ENCODE assay signal across 20 cellular contexts in genomic region chr3:36653095-36653494, GRCh38.
DNase-seq lines count a peak whose midpoint lies in the region; ATAC-seq, FAIRE-seq and TF ChIP-seq lines count a peak whose summit lies in the region.
"Had no signal": no experiment of that assay in that cellular context is flagged by ENCODE, and none has a peak within 500 bp of the region (broad histone marks: within the 10 kb centered on the region; RNA-seq: fewer than 3 reads in every experiment).

No MANE protein-coding gene starts in this region.

- no peak overlapping the region for H3K14ac ChIP-seq in IMR-90 (replicated peaks; ENCODE audit: low read depth, low read length)

- no peak overlapping the region for H3K4ac ChIP-seq in IMR-90 (ENCODE audit: low read depth, low read length)

- H3K36me3 Mint-ChIP-seq in Caco-2 (ENCODE audit: insufficient read depth, unreplicated experiment), result no peaks in the 10 kb centered on the region
- H3K36me3 Mint-ChIP-seq: CD8-positive, alpha-beta memory T cell had no signal

- H3K18ac ChIP-seq in IMR-90 (ENCODE audit: low read depth, low read length), result peak overlapping the region; percentile 34; the same call in 1 of the 2 replicates

- H3K9me3 ChIP-seq in Caco-2, result no peaks in the 10 kb centered on the region
- no peaks in the 10 kb centered on the region for H3K9me3 ChIP-seq in IMR-90 (ENCODE audit: control insufficient read depth, insufficient read depth, low read length)
- H3K9me3 ChIP-seq in K562 (replicated peaks; ENCODE audit: control insufficient read depth, insufficient read depth, low read depth, low read length), result no peaks in the 10 kb centered on the region
- no peaks in the 10 kb centered on the region for H3K9me3 ChIP-seq in hepatocyte (ENCODE audit: low read depth)
- no peaks in the 10 kb centered on the region for H3K9me3 ChIP-seq in testis

- H2BK15ac ChIP-seq in IMR-90 (ENCODE audit: low read depth, low read length), result no peak overlapping the region

- no peak for TF ChIP-seq EP300 in K562 (IDR thresholded peaks at IDR 0.05; ENCODE audit: low read length)

- ATAC-seq in IMR-90 (ENCODE audit: low read depth) (no peak), K562 (no peak)
- ATAC-seq: heart right ventricle, HepG2, sciatic nerve had no signal

- H3K79me1 ChIP-seq in IMR-90 (ENCODE audit: low read depth in 1 of 2, low read length in 2 of 2), result no peaks in the 10 kb centered on the region

- H3K56ac ChIP-seq in IMR-90 (ENCODE audit: extremely low read depth, insufficient read depth, low read length), result no peak overlapping the region

- in situ Hi-C loops in IMR-90 (cut with MboI; ENCODE audit: low sequenced_read_pairs), result no loop called here
- in situ Hi-C loops in K562 (cut with MboI), result no loop called here

- H3K79me2 ChIP-seq in K562 (ENCODE audit: control insufficient read depth, insufficient read depth, low read length) (no peaks in the 10 kb centered on the region), hepatocyte (no peaks in the 10 kb centered on the region)

- dilution Hi-C loops in IMR-90 (cut with HindIII; ENCODE audit: low sequenced_read_pairs, unreplicated experiment), result no loop called here

- peaks cover 3% of the 10 kb centered on the region for H3K27me3 Mint-ChIP-seq in Caco-2 (ENCODE audit: insufficient read depth, unreplicated experiment)

- no peak overlapping the region for H2AK5ac ChIP-seq in IMR-90 (ENCODE audit: low read depth, low read length)

- H3K23ac ChIP-seq in IMR-90 (ENCODE audit: low read depth, low read length), result no peak overlapping the region

- H3K4me2 ChIP-seq in IMR-90 (ENCODE audit: low read depth, low read length) (no peak overlapping the region), K562 (ENCODE audit: insufficient read depth, low read length) (no peak overlapping the region), hepatocyte (no peak overlapping the region)

- H3K36me3 ChIP-seq in Caco-2 (ENCODE audit: control insufficient read depth, insufficient read depth, low read length) (no peaks in the 10 kb centered on the region), IMR-90 (ENCODE audit: control insufficient read depth, insufficient read depth, low read length) (no peaks in the 10 kb centered on the region), K562 (ENCODE audit: control insufficient read depth, insufficient read depth, low read length) (no peaks in the 10 kb centered on the region), hepatocyte (replicated peaks; ENCODE audit: insufficient read depth, low read depth) (no peaks in the 10 kb centered on the region), testis (ENCODE audit: low read depth, missing control alignments) (no peaks in the 10 kb centered on the region)
- H3K36me3 ChIP-seq: heart right ventricle had no signal

- TF ChIP-seq RAD21 in IMR-90 (IDR thresholded peaks at IDR 0.05; ENCODE audit: low read length), result no peak
- no peak for TF ChIP-seq RAD21 in K562 (CRISPR knock-in tag; conservative IDR thresholded peaks at IDR 0.05 in 1 of 2, IDR thresholded peaks at IDR 0.05 in 1 of 2)

- TF ChIP-seq CTCF in Caco-2 (IDR thresholded peaks at IDR 0.05; ENCODE audit: insufficient read depth in 1 of 2, low read depth in 1 of 2, low read length in 1 of 2, severe bottlenecking in 1 of 2, unreplicated experiment in 1 of 2), result no peak
- no peak for TF ChIP-seq CTCF in IMR-90 (conservative IDR thresholded peaks at IDR 0.05; ENCODE audit: low read depth, low read length)
- no peak for TF ChIP-seq CTCF in K562 (IDR thresholded peaks at IDR 0.05 in 2 of 3, conservative IDR thresholded peaks at IDR 0.05 in 1 of 3; ENCODE audit: insufficient read depth in 2 of 3, low read depth in 1 of 3, low read length in 3 of 3)
- TF ChIP-seq CTCF in hepatocyte (IDR thresholded peaks at IDR 0.05; ENCODE audit: poor library complexity), result no peak
- TF ChIP-seq CTCF in testis (IDR thresholded peaks at IDR 0.05), result no peak

- H4K8ac ChIP-seq in IMR-90 (ENCODE audit: low read depth in 2 of 2, low read length in 2 of 2), result no peak overlapping the region; a peak in 1 of 4 replicates

- 0 out of 2 replicates have a peak overlapping the region, but pooled peaks have one; percentile 5 for H2BK120ac ChIP-seq in IMR-90 (ENCODE audit: low read depth, low read length)

- intact Hi-C loops in Caco-2 (cut with micrococcal nuclease; ENCODE audit: unreplicated experiment), result no loop called here
- intact Hi-C loops in IMR-90 (cut with micrococcal nuclease), result no loop called here
- intact Hi-C loops in K562 (cut with micrococcal nuclease), result no loop called here
- intact Hi-C loops in testis (cut with DNase I; ENCODE audit: low total_unique reads), result no loop called here

- H3K9me3 Mint-ChIP-seq in Caco-2 (ENCODE audit: unreplicated experiment), result peaks cover 22% of the 10 kb centered on the region

- no peaks in the 10 kb centered on the region for H3K9me2 ChIP-seq in hepatocyte (replicated peaks; ENCODE audit: insufficient read depth)

- H3K27ac Mint-ChIP-seq in Caco-2 (ENCODE audit: unreplicated experiment), result peak overlapping the region; percentile 45
- H3K27ac Mint-ChIP-seq: CD8-positive, alpha-beta memory T cell had no signal

- H3K9me1 ChIP-seq in IMR-90 (ENCODE audit: insufficient read depth, low read length) (peaks cover 6% of the 10 kb centered on the region; the same call in 1 of the 2 replicates), K562 (ENCODE audit: control insufficient read depth, insufficient read depth, low read length) (no peaks in the 10 kb centered on the region)

- H3K4me3 Mint-ChIP-seq in Caco-2 (ENCODE audit: unreplicated experiment), result no peak overlapping the region
- H3K4me3 Mint-ChIP-seq: CD8-positive, alpha-beta memory T cell had no signal

- H3K27ac ChIP-seq in IMR-90 (ENCODE audit: insufficient read depth, low read length), result no peak overlapping the region
- no peak overlapping the region for H3K27ac ChIP-seq in K562 (ENCODE audit: extremely low read depth, low read depth, low read length)
- no peak overlapping the region for H3K27ac ChIP-seq in hepatocyte
- H3K27ac ChIP-seq in testis, result no peak overlapping the region
- H3K27ac ChIP-seq: heart right ventricle, RWPE1 had no signal

- H2AFZ ChIP-seq in IMR-90 (replicated peaks; ENCODE audit: low read length, poor library complexity) (peak overlapping the region; percentile 81), K562 (ENCODE audit: low read depth, low read length) (no peak overlapping the region; the same call in 1 of the 2 replicates), hepatocyte (no peak overlapping the region)

- H2BK5ac ChIP-seq in IMR-90 (ENCODE audit: low read depth, low read length, poor library complexity, severe bottlenecking), result no peak overlapping the region

- no peaks in the 10 kb centered on the region for H3K27me3 ChIP-seq in Caco-2 (replicated peaks; ENCODE audit: control insufficient read depth, insufficient read depth, low read length)
- H3K27me3 ChIP-seq in IMR-90 (ENCODE audit: control insufficient read depth, insufficient read depth, low read length), result no peaks in the 10 kb centered on the region
- no peaks in the 10 kb centered on the region for H3K27me3 ChIP-seq in K562 (ENCODE audit: control insufficient read depth in 2 of 2, insufficient read depth in 2 of 2, low read length in 2 of 2)
- no peaks in the 10 kb centered on the region for H3K27me3 ChIP-seq in hepatocyte
- no peaks in the 10 kb centered on the region for H3K27me3 ChIP-seq in testis
- H3K27me3 ChIP-seq: heart right ventricle had no signal

- no peak overlapping the region for H4K91ac ChIP-seq in IMR-90 (ENCODE audit: insufficient read depth, low read depth, low read length)

- no peak overlapping the region for H3K9ac ChIP-seq in IMR-90 (ENCODE audit: low read depth, low read length)
- H3K9ac ChIP-seq in K562 (ENCODE audit: insufficient read depth in 1 of 2, low read depth in 2 of 2, low read length in 2 of 2), result no peak overlapping the region

- H4K20me1 ChIP-seq in IMR-90 (ENCODE audit: insufficient read depth, low read length) (no peaks in the 10 kb centered on the region), K562 (replicated peaks; ENCODE audit: control insufficient read depth, insufficient read depth, low read length) (no peaks in the 10 kb centered on the region), hepatocyte (ENCODE audit: insufficient read depth, poor library complexity, severe bottlenecking) (no peaks in the 10 kb centered on the region)

- H2BK20ac ChIP-seq in IMR-90 (ENCODE audit: low read depth, low read length), result peak overlapping the region; percentile 64; the same call in 1 of the 2 replicates

- no peak for TF ChIP-seq POLR2A in IMR-90 (IDR thresholded peaks at IDR 0.05; ENCODE audit: low read depth, low read length)
- TF ChIP-seq POLR2A in K562 (conservative IDR thresholded peaks at IDR 0.05), result no peak
- TF ChIP-seq POLR2A in testis (IDR thresholded peaks at IDR 0.05), result no peak

- no TSS peak for BruUV-seq in Caco-2 (replicated peaks; lab: Mats Ljungman, UMichigan)
- no TSS peak for BruUV-seq in IMR-90 (replicated peaks; lab: Mats Ljungman, UMichigan)
- BruUV-seq in K562 (replicated peaks; lab: Mats Ljungman, UMichigan), result no TSS peak

- CTCF ChIA-PET in Caco-2 (lab: Charles Lee) (no interaction called here), IMR-90 (lab: Yijun Ruan, JAX) (no interaction called here), K562 (lab: Yijun Ruan, JAX; ENCODE audit: low intra/inter-chr PET ratio) (no interaction called here)

- FAIRE-seq in K562 (lab: Jason Lieb, UNC), result no peak
- FAIRE-seq: colon, HepG2 had no signal

- no peak overlapping the region for H4K5ac ChIP-seq in IMR-90 (ENCODE audit: low read depth, low read length)

- H3K4me1 Mint-ChIP-seq in Caco-2 (ENCODE audit: low read depth, unreplicated experiment), result peaks cover 14% of the 10 kb centered on the region
- H3K4me1 Mint-ChIP-seq: CD8-positive, alpha-beta memory T cell had no signal

- no peak overlapping the region for H2AK9ac ChIP-seq in IMR-90 (replicated peaks; ENCODE audit: low read depth, low read length, poor library complexity)

- POLR2A ChIA-PET in Caco-2 (lab: Charles Lee) (no interaction called here), IMR-90 (lab: Charles Lee; ENCODE audit: unreplicated experiment) (no interaction called here), K562 (lab: Yijun Ruan, JAX) (interaction anchor here (1.2 kb wide), 1 partner anchor 19 kb away, joined by 3 read pairs; no protein-coding TSS in a partner anchor)

- H3K4me1 ChIP-seq in Caco-2 (peaks cover 8% of the 10 kb centered on the region; the same call in 1 of the 2 replicates), IMR-90 (ENCODE audit: control insufficient read depth, insufficient read depth, low read length) (peaks cover 19% of the 10 kb centered on the region), K562 (replicated peaks in 1 of 2; ENCODE audit: control insufficient read depth in 2 of 2, insufficient read depth in 2 of 2, low read length in 2 of 2) (no peaks in the 10 kb centered on the region; a peak in 1 of 5 replicates), hepatocyte (ENCODE audit: insufficient read depth) (no peaks in the 10 kb centered on the region), testis (no peaks in the 10 kb centered on the region)

- H3K4me3 ChIP-seq in Caco-2 (ENCODE audit: low read depth, low read length), result no peak overlapping the region
- H3K4me3 ChIP-seq in IMR-90 (ENCODE audit: insufficient read depth, low read depth, low read length), result no peak overlapping the region
- no peak overlapping the region for H3K4me3 ChIP-seq in K562
- no peak overlapping the region for H3K4me3 ChIP-seq in hepatocyte
- no peak overlapping the region for H3K4me3 ChIP-seq in testis
- H3K4me3 ChIP-seq: heart right ventricle had no signal

- no peak for DNase-seq in Caco-2
- DNase-seq in IMR-90, result peak; percentile 57
- peak in 1 of 4 experiments; percentile 4 for DNase-seq in K562 (ENCODE audit: extremely low read depth in 1 of 4, low spot score in 3 of 4)
- DNase-seq in hepatocyte (ENCODE audit: low spot score), result peak; percentile 54
- DNase-seq in NCI-H748 (lab: John Stamatoyannopoulos, UW; ENCODE audit: unreplicated experiment), result no peak
- no peak for DNase-seq in NCI-H524 treated with DMSO at 0.1 percent for 48 hours (lab: John Stamatoyannopoulos, UW)
- DNase-seq in testis, result no peak
- DNase-seq in NCI-H2107 treated with DMSO at 0.1 percent for 48 hours (lab: John Stamatoyannopoulos, UW; ENCODE audit: unreplicated experiment), result no peak
- DNase-seq: activated effector memory CD4-positive, alpha-beta T cell treated with Interleukin-2 at 50 U/mL for 16 hours; amniotic stem cell; CD8-positive, alpha-beta memory T cell; heart right ventricle; MV-4-11; NCI-H2081; NCI-H774; T-helper 1 cell had no signal

Comparison
In these comparisons a context has a peak if more than half of its experiments do, and no peak if none do; other contexts are left out.
1. DNase-seq: peak in IMR-90 (single experiment) and hepatocyte (single experiment); none in Caco-2 (0 of 2), NCI-H748 (single experiment), NCI-H524 treated with DMSO at 0.1 percent for 48 hours (single experiment), testis (single experiment) and NCI-H2107 treated with DMSO at 0.1 percent for 48 hours (single experiment).